22 cellular contexts compared by ENCODE assay signal in the genomic region with DNA sequence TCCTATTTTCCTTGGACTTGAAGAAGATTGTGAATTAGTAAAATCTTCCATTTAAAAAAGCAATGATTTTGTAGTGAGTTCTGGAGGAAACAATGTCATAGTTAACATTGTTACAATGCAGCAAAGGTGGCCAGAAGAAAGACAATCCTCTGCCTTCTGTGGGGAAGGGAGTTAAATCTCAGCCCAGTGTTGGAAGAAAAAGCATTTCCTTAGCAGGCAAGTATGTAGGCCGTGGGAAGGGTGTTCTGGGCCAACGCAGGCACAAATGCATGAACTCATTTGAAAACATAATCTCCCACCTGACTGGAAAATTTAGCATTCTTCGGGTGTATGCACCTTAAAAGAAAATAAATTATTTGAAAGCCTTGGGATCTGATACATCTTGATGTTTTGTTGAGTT.
"Had no signal": no experiment of that assay in that cellular context is flagged by ENCODE, and none has a peak within 500 bp of the region (broad histone marks: within the 10 kb centered on the region; RNA-seq: fewer than 3 reads in every experiment).

No MANE protein-coding gene starts in this region.

- H3K9me3 ChIP-seq: mucosa of descending colon, SK-N-SH, spleen, upper lobe of left lung had no signal

- H3K27me3 ChIP-seq: spleen, upper lobe of left lung had no signal

- H3K36me3 Mint-ChIP-seq: activated naive CD4-positive, alpha-beta T cell treated with anti-CD3 and anti-CD28 coated beads, Interleukin-2, amount 50 U/mL, for 72 hours; naive B cell had no signal

- H3K4me3 Mint-ChIP-seq: activated CD4-positive, alpha-beta T cell treated with anti-CD3 and anti-CD28 coated beads, Interleukin-2, amount 10 ng/mL, durations not matched to agents 7 days and 5 days; activated CD8-positive, alpha-beta T cell treated with anti-CD3 and anti-CD28 coated beads, Interleukin-2, amount 10 ng/mL, durations not matched to agents 7 days and 5 days; naive B cell; neural crest cell had no signal

- ATAC-seq: activated CD4-positive, CD25-positive, alpha-beta regulatory T cell treated with anti-CD3 and anti-CD28 coated beads, Interleukin-2, amount 50 U/mL, for 24 hours; activated CD8-positive, alpha-beta T cell treated with anti-CD3 and anti-CD28 coated beads, Interleukin-2, amount 10 ng/mL, durations not matched to agents 7 days and 5 days; activated naive CD4-positive, alpha-beta T cell treated with anti-CD3 and anti-CD28 coated beads, Interleukin-2, amount 50 U/mL, for 72 hours; left ventricle myocardium superior; mucosa of descending colon; sciatic nerve; stimulated activated naive CD8-positive, alpha-beta T cell treated with anti-CD3 and anti-CD28 coated beads, Interleukin-15, Interleukin-2, amounts not matched to agents 100 U/mL and 50 U/mL, for 24 hours had no signal

- H3K4me3 ChIP-seq: mucosa of descending colon, spleen, upper lobe of left lung had no signal

- H3K27ac ChIP-seq: spleen, upper lobe of left lung, VCaP had no signal

- H3K27ac Mint-ChIP-seq: activated CD4-positive, alpha-beta T cell treated with anti-CD3 and anti-CD28 coated beads, Interleukin-2, amount 10 ng/mL, durations not matched to agents 7 days and 5 days; activated CD8-positive, alpha-beta T cell treated with anti-CD3 and anti-CD28 coated beads, Interleukin-2, amount 10 ng/mL, durations not matched to agents 7 days and 5 days; activated naive CD4-positive, alpha-beta T cell treated with anti-CD3 and anti-CD28 coated beads, Interleukin-2, amount 50 U/mL, for 72 hours; naive B cell had no signal

- H3K9me3 Mint-ChIP-seq: activated CD4-positive, alpha-beta T cell treated with anti-CD3 and anti-CD28 coated beads, Interleukin-2, amount 10 ng/mL, durations not matched to agents 7 days and 5 days had no signal

- H3K36me3 ChIP-seq: spleen, upper lobe of left lung had no signal

- H3K9ac ChIP-seq: SK-N-SH had no signal

- DNase-seq: activated CD4-positive, alpha-beta T cell treated with anti-CD3 and anti-CD28 coated beads, Interleukin-2, amount 10 ng/mL, durations not matched to agents 7 days and 5 days; activated CD8-positive, alpha-beta T cell treated with anti-CD3 and anti-CD28 coated beads, Interleukin-2, amount 10 ng/mL, durations not matched to agents 7 days and 5 days; activated gamma-delta T cell treated with Interleukin-2 at 50 U/mL for 16 hours; aorta; cortex of kidney; effector CD4-positive, alpha-beta T cell; foreskin melanocyte; left ventricle myocardium superior; mucosa of descending colon; naive B cell; occipital lobe; posterior cingulate gyrus; SK-N-SH; spleen; stimulated activated CD4-positive, alpha-beta T cell treated with anti-CD3 and anti-CD28 coated beads, Interleukin-4, amount 100 ng/mL, for 4 hours; stimulated activated naive CD8-positive, alpha-beta T cell treated with anti-CD3 and anti-CD28 coated beads, Interleukin-15, Interleukin-2, amounts not matched to agents 100 U/mL and 50 U/mL, for 24 hours; upper lobe of left lung had no signal

- H3K4me1 ChIP-seq: spleen had no signal

- H3K4me1 Mint-ChIP-seq: activated CD4-positive, alpha-beta T cell treated with anti-CD3 and anti-CD28 coated beads, Interleukin-2, amount 10 ng/mL, durations not matched to agents 7 days and 5 days; naive B cell had no signal
